In genomic region chr12:50772470-50772869, GRCh38 we compare ENCODE assay signal across 16 cellular contexts. TPM values are rescaled to one million over a fixed set of nuclear protein-coding genes. Genes with fewer than 3 reads are reported as not detected.
DNase-seq lines count a peak whose midpoint lies in the region; ATAC-seq and TF ChIP-seq lines count a peak whose summit lies in the region.
"Had no signal": no experiment of that assay in that cellular context is flagged by ENCODE, and none has a peak within 500 bp of the region (broad histone marks: within the 10 kb centered on the region; RNA-seq: fewer than 3 reads in every experiment).

No MANE protein-coding gene starts in this region.

- no peak overlapping the region for H3K4me3 Mint-ChIP-seq in osteocyte (ENCODE audit: unreplicated experiment)
- H3K4me3 Mint-ChIP-seq: GM23338, H9, HFFc6 had no signal

- in situ Hi-C loops in gastrocnemius medialis (cut with MboI; ENCODE audit: low sequenced_read_pairs in 4 of 4), result no loop called here

- no peak overlapping the region for H3K27ac Mint-ChIP-seq in osteocyte (ENCODE audit: unreplicated experiment)
- H3K27ac Mint-ChIP-seq: GM23338, H9, HFFc6 had no signal

- TF ChIP-seq POLR2A in HCT116 (IDR thresholded peaks at IDR 0.05; ENCODE audit: borderline replicate concordance, extremely low read depth, insufficient read depth, insufficient read length), result no peak
- TF ChIP-seq POLR2A in gastrocnemius medialis (IDR thresholded peaks at IDR 0.05), result no peak

- RAD21 ChIA-PET in HCT116 (lab: Charles Lee; ENCODE audit: low non-redundant PET in 1 of 2, low total read pairs in 2 of 2, uncharacterized antibody in 2 of 2, unreplicated experiment in 2 of 2), result no interaction called here

- H3K27me3 ChIP-seq in HCT116 (ENCODE audit: insufficient read depth, low read length) (no peaks in the 10 kb centered on the region), PC-3 (ENCODE audit: low read length) (no peaks in the 10 kb centered on the region), gastrocnemius medialis (no peaks in the 10 kb centered on the region)

- H3K9me3 ChIP-seq in HCT116 (ENCODE audit: control insufficient read depth in 1 of 2, insufficient read depth in 1 of 2, low read depth in 1 of 2, low read length in 2 of 2) (no peaks in the 10 kb centered on the region), PC-3 (ENCODE audit: low read length) (no peaks in the 10 kb centered on the region), gastrocnemius medialis (no peaks in the 10 kb centered on the region)

- no peaks in the 10 kb centered on the region for H3K27me3 Mint-ChIP-seq in osteocyte (ENCODE audit: unreplicated experiment)
- H3K27me3 Mint-ChIP-seq: CD4-positive, alpha-beta memory T cell had no signal

- H2AFZ ChIP-seq in HCT116 (ENCODE audit: low read depth, low read length, poor library complexity, severe bottlenecking) (no peak overlapping the region), PC-3 (ENCODE audit: low read length) (no peak overlapping the region)
- H2AFZ ChIP-seq: GM23338 had no signal

- H3K9me2 ChIP-seq in HCT116 (ENCODE audit: insufficient read depth), result no peaks in the 10 kb centered on the region
- no peaks in the 10 kb centered on the region for H3K9me2 ChIP-seq in PC-3 (replicated peaks; ENCODE audit: low read length)

- POLR2A ChIA-PET in HCT116 (lab: Charles Lee) (no interaction called here), PC-3 (lab: Charles Lee; ENCODE audit: unreplicated experiment) (interaction anchor here (0.5 kb wide), 1 partner anchor 8 kb away, joined by 4 read pairs; the partner anchor contains the start of gene ATF1)

- peaks cover 7% of the 10 kb centered on the region for H3K4me1 Mint-ChIP-seq in osteocyte (ENCODE audit: unreplicated experiment)
- H3K4me1 Mint-ChIP-seq: GM23338, H9 had no signal

- H3K27ac ChIP-seq in HCT116 (ENCODE audit: low read depth, low read length) (peak overlapping the region; percentile 89), PC-3 (ENCODE audit: low read length) (peak overlapping the region; percentile 90), gastrocnemius medialis (peak overlapping the region in 3 of 4 donors; percentile 67 to 100 (median 100))

- peaks cover 3% of the 10 kb centered on the region for H3F3A ChIP-seq in PC-3 (ENCODE audit: low read length, unreplicated experiment)

- intact Hi-C loops in HCT116 (cut with micrococcal nuclease) (no loop called here), PC-3 (cut with micrococcal nuclease) (no loop called here), gastrocnemius medialis (cut with DNase I; ENCODE audit: low total_unique reads) (no loop called here)

- ATAC-seq in HCT116 (no peak), PC-3 (no peak), gastrocnemius medialis (peak; percentile 32 to 53), GM21423 (IDR thresholded peaks at IDR 0.05; ENCODE audit: unreplicated experiment) (no peak)
- ATAC-seq: GM23338 had no signal

- no peaks in the 10 kb centered on the region for H3K9me3 Mint-ChIP-seq in osteocyte (ENCODE audit: unreplicated experiment)
- H3K9me3 Mint-ChIP-seq: CD4-positive, alpha-beta memory T cell; GM23338; HFFc6 had no signal

- H3K4me1 ChIP-seq in HCT116 (ENCODE audit: control insufficient read depth in 1 of 2, insufficient read depth in 2 of 2, low read length in 2 of 2) (peaks cover 49 to 54% of the 10 kb centered on the region in 2 experiments), PC-3 (ENCODE audit: insufficient read depth, low read length) (peaks cover 22% of the 10 kb centered on the region), gastrocnemius medialis (peaks cover 30 to 36% of the 10 kb centered on the region in 2 donors)

- CTCF ChIA-PET in HCT116 (lab: Charles Lee) (no interaction called here), PC-3 (lab: Charles Lee) (no interaction called here)

- H3K36me3 Mint-ChIP-seq in osteocyte (ENCODE audit: unreplicated experiment), result peaks cover 11% of the 10 kb centered on the region

- H3K9ac ChIP-seq in HCT116 (ENCODE audit: low read length), result no peak overlapping the region
- peak overlapping the region; percentile 39 for H3K9ac ChIP-seq in PC-3 (ENCODE audit: low read length)

- peaks cover 82% of the 10 kb centered on the region for H3K79me2 ChIP-seq in HCT116 (ENCODE audit: insufficient read depth, low read length)
- H3K79me2 ChIP-seq in PC-3 (ENCODE audit: low read length), result peaks cover 89% of the 10 kb centered on the region

- H3K4me3 ChIP-seq in HCT116 (replicated peaks in 1 of 2; ENCODE audit: low read depth in 1 of 2, low read length in 2 of 2), result no peak overlapping the region
- H3K4me3 ChIP-seq in PC-3 (ENCODE audit: low read length), result no peak overlapping the region
- H3K4me3 ChIP-seq in gastrocnemius medialis, result no peak overlapping the region
- H3K4me3 ChIP-seq: GM23338 had no signal

- no peak for TF ChIP-seq RAD21 in HCT116 (IDR thresholded peaks at IDR 0.05; ENCODE audit: low read depth)

- BruUV-seq in HCT116 (replicated peaks; lab: Mats Ljungman, UMichigan), result no TSS peak
- no TSS peak for BruUV-seq in PC-3 (replicated peaks; lab: Mats Ljungman, UMichigan)

- H3K36me3 ChIP-seq in HCT116 (ENCODE audit: control insufficient read depth in 1 of 2, insufficient read depth in 2 of 2, low read length in 2 of 2) (no peaks in the 10 kb centered on the region), PC-3 (ENCODE audit: low read depth, low read length) (peaks cover 15% of the 10 kb centered on the region), gastrocnemius medialis (peaks cover 0 to 8% of the 10 kb centered on the region in 2 donors)

- H4K20me1 ChIP-seq in HCT116 (ENCODE audit: insufficient read depth) (no peaks in the 10 kb centered on the region), PC-3 (ENCODE audit: low read length) (no peaks in the 10 kb centered on the region)

- TF ChIP-seq CTCF in HCT116 (IDR thresholded peaks at IDR 0.05 in 2 of 3, conservative IDR thresholded peaks at IDR 0.05 in 1 of 3; ENCODE audit: borderline replicate concordance in 1 of 3, insufficient read depth in 1 of 3, low read depth in 2 of 3, low read length in 2 of 3), result no peak
- no peak for TF ChIP-seq CTCF in PC-3 (conservative IDR thresholded peaks at IDR 0.05; ENCODE audit: low read depth, low read length)
- TF ChIP-seq CTCF in osteocyte (IDR thresholded peaks at IDR 0.05), result no peak
- TF ChIP-seq CTCF in gastrocnemius medialis (IDR thresholded peaks at IDR 0.05 in 4 of 5, conservative IDR thresholded peaks at IDR 0.05 in 1 of 5), result no peak

- H3K4me2 ChIP-seq in HCT116 (ENCODE audit: low read length), result peak overlapping the region; percentile 74
- H3K4me2 ChIP-seq in PC-3 (ENCODE audit: low read length), result no peak overlapping the region
- H3K4me2 ChIP-seq: GM23338 had no signal

- DNase-seq in HCT116 (ENCODE audit: low read depth, low spot score), result no peak
- no peak for DNase-seq in PC-3
- peak; percentile 3 for DNase-seq in osteocyte (ENCODE audit: extremely low spot score, unreplicated experiment)
- no peak for DNase-seq in gastrocnemius medialis
- no peak for DNase-seq in NCI-H187 (lab: John Stamatoyannopoulos, UW)
- no peak for DNase-seq in GDM1 (lab: John Stamatoyannopoulos, UW)
- DNase-seq: C1 segment of cervical spinal cord; Calu3; CD4-positive, alpha-beta memory T cell; COR-L47; DMS53; DMS79 treated with DMSO at 0.1 percent for 48 hours; H9; HFFc6 had no signal

TF ChIP-seq in HCT116, 20 proteins besides CTCF, POLR2A, EP300 and RAD21 (continues in another document):
- no peak for TF ChIP-seq ZFX (IDR thresholded peaks at IDR 0.05)
- no peak for TF ChIP-seq TCF7L2 (IDR thresholded peaks at IDR 0.05; ENCODE audit: borderline replicate concordance, extremely low read depth, insufficient read depth, insufficient read length)
- TF ChIP-seq POLR2AphosphoS5 (IDR thresholded peaks at IDR 0.05; ENCODE audit: low read depth, low read length), result no peak
- no peak for TF ChIP-seq ZBTB33 (IDR thresholded peaks at IDR 0.05; ENCODE audit: extremely low read depth, insufficient replicate concordance, low read length)
- TF ChIP-seq SRF (IDR thresholded peaks at IDR 0.05; ENCODE audit: low read depth), result no peak
- no peak for TF ChIP-seq REST (IDR thresholded peaks at IDR 0.05; ENCODE audit: low read depth)

RNA-seq across cellular contexts. Expression of gene ATF1, which starts 8.6 kb away (rescaled TPM):
- 48.8 TPM for total RNA-seq in HCT116 (2021; ENCODE audit: unreplicated experiment)
- polyA plus RNA-seq in HCT116 (2012), result 40.5 and 44.9 TPM in 2 replicates
- 46.7 and 67.2 TPM in 2 replicates for total RNA-seq in PC-3 (2014; rRNA removed)
- total RNA-seq in osteocyte, result 30.3 and 32.2 TPM in 2 replicates
- total RNA-seq in gastrocnemius medialis, result 10 to 100 TPM; 16.4 to 44.5 (median 37.5) TPM

Comparison
In these comparisons a context has a peak if more than half of its experiments do, and no peak if none do; other contexts are left out.
1. ATAC-seq: peak in gastrocnemius medialis (2 of 2); none in HCT116 (single experiment), PC-3 (single experiment) and GM21423 (single experiment).
2. Peak in every context shown above with its lines, with median percentiles within 50 percentile points of each other: H3K27ac ChIP-seq.